8 cellular contexts compared by ENCODE assay signal in the genomic region with DNA sequence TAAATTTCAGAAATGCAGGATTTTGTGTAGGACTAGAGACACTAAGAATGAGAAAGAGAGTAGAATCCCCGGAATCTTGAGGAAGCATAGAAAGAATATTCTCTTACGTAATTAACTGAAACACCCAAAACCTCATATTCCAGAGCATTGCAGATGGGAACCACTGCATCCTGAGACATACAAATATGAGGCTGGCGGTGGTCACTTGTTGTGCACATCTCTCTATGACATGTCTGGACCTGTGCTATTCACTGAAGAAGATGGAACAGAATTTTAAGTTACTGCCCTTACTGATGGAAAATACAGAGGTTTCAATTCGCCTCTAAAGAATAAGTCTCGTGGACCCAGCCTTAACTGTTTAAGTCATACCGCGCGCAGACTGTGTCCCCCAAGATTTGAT. TPM values are rescaled to one million over a fixed set of nuclear protein-coding genes. Genes with fewer than 3 reads are reported as not detected.
DNase-seq lines count a peak whose midpoint lies in the region; ATAC-seq and TF ChIP-seq lines count a peak whose summit lies in the region.

No MANE protein-coding gene starts in this region.

- H3K9me3 ChIP-seq in CD8-positive, alpha-beta T cell (ENCODE audit: low read length): no peaks in the 10 kb centered on the region
- H3K9me3 ChIP-seq in MG63: no peaks in the 10 kb centered on the region
- no peaks in the 10 kb centered on the region for H3K9me3 ChIP-seq in neuron (ENCODE audit: low read length)

- peaks cover 29% of the 10 kb centered on the region for H3K4me1 Mint-ChIP-seq in CD8-positive, alpha-beta T cell (ENCODE audit: low read depth)
- H3K4me1 Mint-ChIP-seq in dendritic cell treated with granulocyte-macrophage colony-stimulating factor and Interleukin-4, amounts not matched to agents 40 ng/mL and 50 ng/mL, for 4 days (ENCODE audit: low read depth): peaks cover 17% of the 10 kb centered on the region

- peak overlapping the region; percentile 72 for H3K4me3 ChIP-seq in CD8-positive, alpha-beta T cell (ENCODE audit: low read depth, low read length)
- peak overlapping the region; percentile 60 for H3K4me3 ChIP-seq in MG63
- H3K4me3 ChIP-seq in neuron (ENCODE audit: low read length): peak overlapping the region; percentile 76

- intact Hi-C loops in CD8-positive, alpha-beta T cell (cut with DNase I, micrococcal nuclease): loop anchor here (2.0 to 10.0 kb wide), 2 partner anchors 34 to 412 kb away; partner anchors contain the start of gene TRIM37 (in 1 of the 2)
- intact Hi-C loops in dendritic cell treated with granulocyte-macrophage colony-stimulating factor and Interleukin-4, amounts not matched to agents 40 ng/mL and 50 ng/mL, for 4 days (cut with micrococcal nuclease): no loop called here

- H3K27me3 Mint-ChIP-seq in CD8-positive, alpha-beta T cell (ENCODE audit: low read depth): no peaks in the 10 kb centered on the region
- no peaks in the 10 kb centered on the region for H3K27me3 Mint-ChIP-seq in dendritic cell treated with granulocyte-macrophage colony-stimulating factor and Interleukin-4, amounts not matched to agents 40 ng/mL and 50 ng/mL, for 4 days

- CTCF ChIA-PET in CD8-positive, alpha-beta T cell (lab: Charles Lee): interaction anchor here (0.7 to 1.4 kb wide), 4 partner anchors 34 to 376 kb away, joined by 3 to 5 read pairs (median 4); no protein-coding TSS in a partner anchor

- no peaks in the 10 kb centered on the region for H3K36me3 ChIP-seq in CD8-positive, alpha-beta T cell (ENCODE audit: insufficient read depth, low read length)
- peaks cover 7% of the 10 kb centered on the region for H3K36me3 ChIP-seq in MG63
- peaks cover 10% of the 10 kb centered on the region for H3K36me3 ChIP-seq in neuron (ENCODE audit: insufficient read depth, low read length)

- no peak for ATAC-seq in CD8-positive, alpha-beta T cell

- peak overlapping the region; percentile 90 for H2AFZ ChIP-seq in neuron (ENCODE audit: low read depth, low read length)

- peaks cover 17% of the 10 kb centered on the region for H3K4me1 ChIP-seq in CD8-positive, alpha-beta T cell (ENCODE audit: insufficient read depth, low read length)
- H3K4me1 ChIP-seq in neuron (ENCODE audit: insufficient read depth, low read length): peaks cover 16% of the 10 kb centered on the region

- peak overlapping the region; percentile 91 for H3K4me3 Mint-ChIP-seq in CD8-positive, alpha-beta T cell
- peak overlapping the region; percentile 85 for H3K4me3 Mint-ChIP-seq in dendritic cell treated with granulocyte-macrophage colony-stimulating factor and Interleukin-4, amounts not matched to agents 40 ng/mL and 50 ng/mL, for 4 days

- H3K27ac ChIP-seq in CD8-positive, alpha-beta T cell (ENCODE audit: low read depth, low read length): peak overlapping the region; percentile 66

- H3K27ac Mint-ChIP-seq in CD8-positive, alpha-beta T cell: peak overlapping the region; percentile 89
- H3K27ac Mint-ChIP-seq in dendritic cell treated with granulocyte-macrophage colony-stimulating factor and Interleukin-4, amounts not matched to agents 40 ng/mL and 50 ng/mL, for 4 days: peak overlapping the region; percentile 92

- TF ChIP-seq CTCF in CD8-positive, alpha-beta T cell (IDR thresholded peaks at IDR 0.05): no peak

- peaks cover 21% of the 10 kb centered on the region for H3K36me3 Mint-ChIP-seq in CD8-positive, alpha-beta T cell
- peaks cover 5% of the 10 kb centered on the region for H3K36me3 Mint-ChIP-seq in dendritic cell treated with granulocyte-macrophage colony-stimulating factor and Interleukin-4, amounts not matched to agents 40 ng/mL and 50 ng/mL, for 4 days (ENCODE audit: low read depth)

- POLR2A ChIA-PET in CD8-positive, alpha-beta T cell (lab: Charles Lee): interaction anchor here (0.6 to 3.5 kb wide), 4 partner anchors 15 to 352 kb away, joined by 3 to 28 read pairs (median 4); no protein-coding TSS in a partner anchor

- no peaks in the 10 kb centered on the region for H3K27me3 ChIP-seq in CD8-positive, alpha-beta T cell (ENCODE audit: insufficient read depth, low read length)
- H3K27me3 ChIP-seq in MG63 (no peaks in the 10 kb centered on the region), neuron (ENCODE audit: insufficient read depth, low read length) (no peaks in the 10 kb centered on the region)

- no peaks in the 10 kb centered on the region for H3K9me3 Mint-ChIP-seq in CD8-positive, alpha-beta T cell
- no peaks in the 10 kb centered on the region for H3K9me3 Mint-ChIP-seq in dendritic cell treated with granulocyte-macrophage colony-stimulating factor and Interleukin-4, amounts not matched to agents 40 ng/mL and 50 ng/mL, for 4 days

- DNase-seq in CD8-positive, alpha-beta T cell: no peak
- no peak for DNase-seq in MG63
- no peak for DNase-seq in AG08396 (ENCODE audit: low spot score)
- DNase-seq in amniotic stem cell (lab: John Stamatoyannopoulos, UW): no peak
- DNase-seq in dermis blood vessel endothelial cell: no peak
- DNase-seq in NCI-H82 treated with DMSO at 0.1 percent for 48 hours (lab: John Stamatoyannopoulos, UW; ENCODE audit: unreplicated experiment): no peak

RNA-seq across cellular contexts. Expression of gene RAD51C, which starts 0.8 kb away (rescaled TPM):
- 10 to 100 TPM in 1 of 2 experiments, 1 to 10 TPM in 1; 10.0 to 10.7 TPM for total RNA-seq in CD8-positive, alpha-beta T cell
- total RNA-seq in MG63 (2014; rRNA removed; shearing (Covaris generic); ENCODE audit: low replicate concordance): 51.3 and 55.3 TPM in 2 replicates
- total RNA-seq in dermis blood vessel endothelial cell: 22.8 and 28.3 TPM in 2 replicates

RNA-seq across cellular contexts. Expression of gene TEX14, which starts 1.4 kb away (rescaled TPM):
- total RNA-seq in CD8-positive, alpha-beta T cell: 1 to 10 TPM in 1 of 2 experiments, under 1 TPM in 1; 0.94 to 1.3 TPM
- 0.03 TPM in 1 of 2 replicates, not detected in the other for total RNA-seq in MG63 (2014; rRNA removed; shearing (Covaris generic); ENCODE audit: low replicate concordance)
- total RNA-seq in dermis blood vessel endothelial cell: under 0.01 and 0.05 TPM in 2 replicates
